ENCODE assay signal across 8 cellular contexts in the genomic region with DNA sequence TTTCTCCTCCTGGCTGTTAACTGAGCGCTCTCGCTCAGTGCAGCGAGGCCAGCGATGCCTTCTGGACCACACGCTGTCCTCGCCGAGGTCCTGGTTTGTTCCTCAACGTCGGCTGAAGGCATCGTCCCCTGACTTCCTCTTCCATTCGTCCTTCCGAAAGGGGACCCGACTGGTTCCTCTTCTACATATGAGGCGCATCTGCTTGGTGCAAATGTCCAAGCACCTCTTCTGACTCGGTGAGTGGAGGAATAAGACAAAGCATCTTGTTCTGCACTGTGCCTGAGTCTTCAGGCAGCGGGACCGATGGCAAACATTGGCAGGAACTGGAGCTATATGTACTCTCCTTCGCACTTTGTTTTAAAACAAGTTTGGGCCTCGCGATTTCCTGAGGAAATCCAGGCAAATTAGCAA. TPM values are rescaled to one million over a fixed set of nuclear protein-coding genes. Genes with fewer than 3 reads are reported as not detected.
A peak's percentile ranks its signal among the peaks of the same experiment; 100 is the strongest.
DNase-seq lines count a peak whose midpoint lies in the region; ATAC-seq and TF ChIP-seq lines count a peak whose summit lies in the region.

No MANE protein-coding gene starts in this region.

- peak; percentile 25 for ATAC-seq in HG02884 (IDR thresholded peaks at IDR 0.05; ENCODE audit: unreplicated experiment)

- no peak for TF ChIP-seq POLR2A in Peyer's patch (IDR thresholded peaks at IDR 0.05)

- peaks cover 94% of the 10 kb centered on the region for H3K27me3 Mint-ChIP-seq in neural crest cell (ENCODE audit: low read depth)

- H3K4me1 ChIP-seq in Peyer's patch: peaks cover 0 to 8% (median 4%) of the 10 kb centered on the region in 4 donors

- H3K36me3 ChIP-seq in Peyer's patch: no peaks in the 10 kb centered on the region

- no peaks in the 10 kb centered on the region for H3K9me3 Mint-ChIP-seq in neural crest cell

- peak overlapping the region in 3 of 4 donors; percentile 1 to 36 (median 33) for H3K27ac ChIP-seq in Peyer's patch

- TF ChIP-seq CTCF in Peyer's patch (IDR thresholded peaks at IDR 0.05) (no peak), epithelial cell of esophagus (IDR thresholded peaks at IDR 0.05; ENCODE audit: insufficient read depth, low read depth, low read length, missing control alignments) (no peak), neural crest cell (conservative IDR thresholded peaks at IDR 0.05) (no peak)

- H3K9me3 ChIP-seq in Peyer's patch: no peaks in the 10 kb centered on the region

- H3K27ac Mint-ChIP-seq in neural crest cell (ENCODE audit: unreplicated experiment): no peak overlapping the region

- DNase-seq in stimulated activated CD4-positive, alpha-beta T cell treated with anti-CD3 and anti-CD28 coated beads, Interleukin-15, amount 100 ng/mL, for 24 hours: peak; percentile 3
- DNase-seq in stimulated activated CD4-positive, alpha-beta T cell treated with anti-CD3 and anti-CD28 coated beads, Interleukin-2, amount 100 ng/mL, for 48 hours: no peak
- no peak for DNase-seq in Peyer's patch
- DNase-seq in epithelial cell of esophagus (ENCODE audit: low read depth): peak; percentile 4
- peak; percentile 4 for DNase-seq in neural crest cell (ENCODE audit: low read depth, low spot score)
- DNase-seq in GOT3 (lab: John Stamatoyannopoulos, UW): no peak
- DNase-seq in NCI-H1694 treated with DMSO at 0.1 percent for 48 hours (lab: John Stamatoyannopoulos, UW): no peak

- H3K4me1 Mint-ChIP-seq in neural crest cell: peaks cover 18% of the 10 kb centered on the region

- peak overlapping the region; percentile 35 to 76 (median 64) for H3K4me3 ChIP-seq in Peyer's patch
- peak overlapping the region; percentile 35 for H3K4me3 ChIP-seq in epithelial cell of esophagus (ENCODE audit: low read length)

- H3K36me3 Mint-ChIP-seq in neural crest cell (ENCODE audit: low read depth): no peaks in the 10 kb centered on the region

- H3K27me3 ChIP-seq in Peyer's patch: no peaks in the 10 kb centered on the region

- H3K4me3 Mint-ChIP-seq in neural crest cell: peak overlapping the region; percentile 87

RNA-seq across cellular contexts. Expression of a gene that starts 0.7 kb away (rescaled TPM):
- total RNA-seq in Peyer's patch (10 to 100 TPM in 3 of 4 donors, 1 to 10 TPM in 1; 1.6 to 76.7 (median 12.7) TPM), neural crest cell (1.4 and 2.7 TPM in 2 replicates)

Comparison
In these comparisons a context has a peak if more than half of its experiments do, and no peak if none do; other contexts are left out.
1. DNase-seq: peak in stimulated activated CD4-positive, alpha-beta T cell treated with anti-CD3 and anti-CD28 coated beads, Interleukin-15, amount 100 ng/mL, for 24 hours (single experiment), epithelial cell of esophagus (single experiment) and neural crest cell (single experiment); none in stimulated activated CD4-positive, alpha-beta T cell treated with anti-CD3 and anti-CD28 coated beads, Interleukin-2, amount 100 ng/mL, for 48 hours (0 of 2), Peyer's patch (0 of 3), GOT3 (single experiment) and NCI-H1694 treated with DMSO at 0.1 percent for 48 hours (single experiment).